In genomic region chr11:28763876-28764275, GRCh38 we compare ENCODE assay signal across 26 cellular contexts.
"Had no signal": no experiment of that assay in that cellular context is flagged by ENCODE, and none has a peak within 500 bp of the region (broad histone marks: within the 10 kb centered on the region; RNA-seq: fewer than 3 reads in every experiment).

No MANE protein-coding gene starts in this region.

- H3K4me2 ChIP-seq: smooth muscle cell had no signal

- H3K4me3 Mint-ChIP-seq: activated CD4-positive, alpha-beta memory T cell treated with anti-CD3 and anti-CD28 coated beads, Interleukin-2, amount 10 ng/mL, durations not matched to agents 7 days and 5 days; activated CD4-positive, alpha-beta T cell treated with anti-CD3 and anti-CD28 coated beads, Interleukin-2, amount 10 ng/mL, durations not matched to agents 24 days and 14 days; activated naive CD4-positive, alpha-beta T cell treated with anti-CD3 and anti-CD28 coated beads for 36 hours; activated T-cell treated with anti-CD3 and anti-CD28 coated beads, Interleukin-2, amount 50 U/mL, for 72 hours; dendritic cell treated with granulocyte-macrophage colony-stimulating factor and Interleukin-4, amounts not matched to agents 40 ng/mL and 50 ng/mL, for 4 days; stimulated activated naive B cell treated with anti-CD40 and anti-IgM and Interleukin-4, amounts not matched to agents 10 μg/mL and 1 μg/mL and 100 μg/mL, for 72 hours; T-helper 17 cell; type B pancreatic cell had no signal

- DNase-seq: activated CD4-positive, alpha-beta memory T cell treated with anti-CD3 and anti-CD28 coated beads, Interleukin-2, amount 10 ng/mL, durations not matched to agents 7 days and 5 days; activated CD4-positive, alpha-beta T cell treated with anti-CD3 and anti-CD28 coated beads, Interleukin-2, amount 10 ng/mL, durations not matched to agents 24 days and 14 days; activated CD4-positive, CD25-positive, alpha-beta regulatory T cell; activated effector memory CD4-positive, alpha-beta T cell treated with Interleukin-2 at 50 U/mL for 16 hours; activated naive CD4-positive, alpha-beta T cell treated with anti-CD3 and anti-CD28 coated beads for 36 hours; activated T-cell treated with anti-CD3 and anti-CD28 coated beads, Interleukin-2, amount 50 U/mL, for 72 hours; body of pancreas; caudate nucleus; effector CD4-positive, alpha-beta T cell; erythroblast; hypothalamus; left ventricle myocardium superior; occipital lobe; posterior cingulate gyrus; stimulated activated CD4-positive, alpha-beta T cell treated with anti-CD3 and anti-CD28 coated beads, Interleukin-2, amount 100 ng/mL, for 48 hours; stimulated activated CD8-positive, alpha-beta memory T cell treated with anti-CD3 and anti-CD28 coated beads, Interleukin-4, amount 100 ng/mL, for 48 hours; stimulated activated naive B cell treated with anti-CD40 and anti-IgM and Interleukin-4, amounts not matched to agents 10 μg/mL and 1 μg/mL and 100 μg/mL, for 72 hours; SW 1271; T-helper 17 cell had no signal

- ATAC-seq: activated T-cell treated with anti-CD3 and anti-CD28 coated beads, Interleukin-2, amount 50 U/mL, for 72 hours; body of pancreas; left ventricle myocardium superior; sciatic nerve; stimulated activated naive B cell treated with anti-CD40 and anti-IgM and Interleukin-4, amounts not matched to agents 10 μg/mL and 1 μg/mL and 100 μg/mL, for 72 hours; T-helper 17 cell had no signal

- H3K27me3 Mint-ChIP-seq: activated CD4-positive, alpha-beta memory T cell treated with anti-CD3 and anti-CD28 coated beads, Interleukin-2, amount 10 ng/mL, durations not matched to agents 7 days and 5 days; activated CD4-positive, alpha-beta T cell treated with anti-CD3 and anti-CD28 coated beads, Interleukin-2, amount 10 ng/mL, durations not matched to agents 24 days and 14 days; dendritic cell treated with granulocyte-macrophage colony-stimulating factor and Interleukin-4, amounts not matched to agents 40 ng/mL and 50 ng/mL, for 4 days; stimulated activated naive B cell treated with anti-CD40 and anti-IgM and Interleukin-4, amounts not matched to agents 10 μg/mL and 1 μg/mL and 100 μg/mL, for 72 hours; T-helper 17 cell; type B pancreatic cell had no signal

- H3K27ac Mint-ChIP-seq: activated CD4-positive, alpha-beta memory T cell treated with anti-CD3 and anti-CD28 coated beads, Interleukin-2, amount 10 ng/mL, durations not matched to agents 7 days and 5 days; activated CD4-positive, alpha-beta T cell treated with anti-CD3 and anti-CD28 coated beads, Interleukin-2, amount 10 ng/mL, durations not matched to agents 24 days and 14 days; activated naive CD4-positive, alpha-beta T cell treated with anti-CD3 and anti-CD28 coated beads for 36 hours; activated T-cell treated with anti-CD3 and anti-CD28 coated beads, Interleukin-2, amount 50 U/mL, for 72 hours; dendritic cell treated with granulocyte-macrophage colony-stimulating factor and Interleukin-4, amounts not matched to agents 40 ng/mL and 50 ng/mL, for 4 days; stimulated activated naive B cell treated with anti-CD40 and anti-IgM and Interleukin-4, amounts not matched to agents 10 μg/mL and 1 μg/mL and 100 μg/mL, for 72 hours; T-helper 17 cell; type B pancreatic cell had no signal

- H3K9me3 ChIP-seq: body of pancreas had no signal

- H3K27ac ChIP-seq: body of pancreas, thoracic aorta had no signal

- FAIRE-seq: frontal cortex, islet of Langerhans had no signal

- H3K4me1 Mint-ChIP-seq: activated CD4-positive, alpha-beta memory T cell treated with anti-CD3 and anti-CD28 coated beads, Interleukin-2, amount 10 ng/mL, durations not matched to agents 7 days and 5 days; activated CD4-positive, alpha-beta T cell treated with anti-CD3 and anti-CD28 coated beads, Interleukin-2, amount 10 ng/mL, durations not matched to agents 24 days and 14 days; stimulated activated naive B cell treated with anti-CD40 and anti-IgM and Interleukin-4, amounts not matched to agents 10 μg/mL and 1 μg/mL and 100 μg/mL, for 72 hours; T-helper 17 cell had no signal

- H3K36me3 ChIP-seq: thoracic aorta had no signal

- H3K36me3 Mint-ChIP-seq: stimulated activated naive B cell treated with anti-CD40 and anti-IgM and Interleukin-4, amounts not matched to agents 10 μg/mL and 1 μg/mL and 100 μg/mL, for 72 hours; type B pancreatic cell had no signal

- H3K4me3 ChIP-seq: body of pancreas, smooth muscle cell, thoracic aorta had no signal

- H3K27me3 ChIP-seq: body of pancreas had no signal
